Comparison of ENCODE assay signal across 1 cellular context in the genomic region with DNA sequence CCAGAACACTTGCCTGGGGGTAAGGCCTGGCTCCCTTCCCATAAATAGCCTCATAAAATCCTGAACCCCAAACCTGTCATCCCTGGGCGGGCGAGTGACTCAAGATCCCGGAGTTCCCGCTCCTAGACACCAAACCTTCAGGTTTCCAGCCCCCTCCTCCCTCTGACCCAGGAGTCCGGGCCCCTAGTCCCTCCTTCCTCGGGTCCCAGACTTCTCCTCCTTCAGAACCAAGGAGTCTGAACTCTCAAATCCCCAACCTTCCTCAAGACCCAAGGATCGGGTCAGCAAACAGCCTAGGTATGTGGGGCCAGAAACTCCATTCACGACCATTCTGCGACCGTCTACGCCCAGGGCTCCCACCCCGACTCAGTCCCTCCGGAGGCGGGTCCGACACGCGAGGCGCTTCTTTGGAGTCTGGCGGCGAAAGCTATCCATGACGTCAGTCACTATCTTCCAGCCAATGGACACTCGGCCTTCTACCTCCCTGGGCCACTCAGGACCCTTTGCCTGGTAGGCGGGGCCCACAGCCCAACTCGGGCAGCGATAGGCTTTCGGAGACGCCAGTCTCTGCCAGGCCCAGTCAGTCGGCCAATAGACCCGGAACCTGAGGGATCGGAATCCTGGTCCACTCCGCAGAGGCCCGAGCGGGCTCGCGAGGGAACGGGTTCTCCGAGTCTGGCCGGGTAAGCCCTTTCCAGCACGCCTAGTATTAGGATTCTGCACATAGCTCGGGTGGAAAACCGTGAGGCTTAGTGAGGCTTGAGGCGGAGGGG.
A peak's percentile ranks its signal among the peaks of the same experiment; 100 is the strongest.
TF ChIP-seq lines count a peak whose summit lies in the region.

No MANE protein-coding gene starts in this region.

TF ChIP-seq in A549, 52 proteins besides CTCF, POLR2A, EP300 and RAD21 (continued from another document):
- TF ChIP-seq, protein P1, sequence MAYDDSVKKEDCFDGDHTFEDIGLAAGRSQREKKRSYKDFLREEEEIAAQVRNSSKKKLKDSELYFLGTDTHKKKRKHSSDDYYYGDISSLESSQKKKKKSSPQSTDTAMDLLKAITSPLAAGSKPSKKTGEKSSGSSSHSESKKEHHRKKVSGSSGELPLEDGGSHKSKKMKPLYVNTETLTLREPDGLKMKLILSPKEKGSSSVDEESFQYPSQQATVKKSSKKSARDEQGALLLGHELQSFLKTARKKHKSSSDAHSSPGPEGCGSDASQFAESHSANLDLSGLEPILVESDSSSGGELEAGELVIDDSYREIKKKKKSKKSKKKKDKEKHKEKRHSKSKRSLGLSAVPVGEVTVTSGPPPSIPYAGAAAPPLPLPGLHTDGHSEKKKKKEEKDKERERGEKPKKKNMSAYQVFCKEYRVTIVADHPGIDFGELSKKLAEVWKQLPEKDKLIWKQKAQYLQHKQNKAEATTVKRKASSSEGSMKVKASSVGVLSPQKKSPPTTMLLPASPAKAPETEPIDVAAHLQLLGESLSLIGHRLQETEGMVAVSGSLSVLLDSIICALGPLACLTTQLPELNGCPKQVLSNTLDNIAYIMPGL (CRISPR knock-in tag; IDR thresholded peaks at IDR 0.05; ENCODE audit: borderline replicate concordance), result peak; percentile 22; the same call in 1 of the 2 replicates
- TF ChIP-seq, protein P2, sequence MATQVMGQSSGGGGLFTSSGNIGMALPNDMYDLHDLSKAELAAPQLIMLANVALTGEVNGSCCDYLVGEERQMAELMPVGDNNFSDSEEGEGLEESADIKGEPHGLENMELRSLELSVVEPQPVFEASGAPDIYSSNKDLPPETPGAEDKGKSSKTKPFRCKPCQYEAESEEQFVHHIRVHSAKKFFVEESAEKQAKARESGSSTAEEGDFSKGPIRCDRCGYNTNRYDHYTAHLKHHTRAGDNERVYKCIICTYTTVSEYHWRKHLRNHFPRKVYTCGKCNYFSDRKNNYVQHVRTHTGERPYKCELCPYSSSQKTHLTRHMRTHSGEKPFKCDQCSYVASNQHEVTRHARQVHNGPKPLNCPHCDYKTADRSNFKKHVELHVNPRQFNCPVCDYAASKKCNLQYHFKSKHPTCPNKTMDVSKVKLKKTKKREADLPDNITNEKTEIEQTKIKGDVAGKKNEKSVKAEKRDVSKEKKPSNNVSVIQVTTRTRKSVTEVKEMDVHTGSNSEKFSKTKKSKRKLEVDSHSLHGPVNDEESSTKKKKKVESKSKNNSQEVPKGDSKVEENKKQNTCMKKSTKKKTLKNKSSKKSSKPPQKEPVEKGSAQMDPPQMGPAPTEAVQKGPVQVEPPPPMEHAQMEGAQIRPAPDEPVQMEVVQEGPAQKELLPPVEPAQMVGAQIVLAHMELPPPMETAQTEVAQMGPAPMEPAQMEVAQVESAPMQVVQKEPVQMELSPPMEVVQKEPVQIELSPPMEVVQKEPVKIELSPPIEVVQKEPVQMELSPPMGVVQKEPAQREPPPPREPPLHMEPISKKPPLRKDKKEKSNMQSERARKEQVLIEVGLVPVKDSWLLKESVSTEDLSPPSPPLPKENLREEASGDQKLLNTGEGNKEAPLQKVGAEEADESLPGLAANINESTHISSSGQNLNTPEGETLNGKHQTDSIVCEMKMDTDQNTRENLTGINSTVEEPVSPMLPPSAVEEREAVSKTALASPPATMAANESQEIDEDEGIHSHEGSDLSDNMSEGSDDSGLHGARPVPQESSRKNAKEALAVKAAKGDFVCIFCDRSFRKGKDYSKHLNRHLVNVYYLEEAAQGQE (IDR thresholded peaks at IDR 0.05), result no peak; the same call in 1 of the 2 replicates
- TF ChIP-seq EHMT2 (IDR thresholded peaks at IDR 0.05; ENCODE audit: low read depth) (no peak), SREBF2 (IDR thresholded peaks at IDR 0.05) (no peak), FOSB (CRISPR knock-in tag; IDR thresholded peaks at IDR 0.05) (no peak), ZSCAN20 (CRISPR knock-in tag; IDR thresholded peaks at IDR 0.05) (no peak), ESRRA (IDR thresholded peaks at IDR 0.05; ENCODE audit: borderline replicate concordance, low read length) (no peak), EHF (CRISPR knock-in tag; IDR thresholded peaks at IDR 0.05) (no peak), POLR2AphosphoS2 (conservative IDR thresholded peaks at IDR 0.05; ENCODE audit: low read length) (no peak), HOXB13 (CRISPR knock-in tag; IDR thresholded peaks at IDR 0.05; ENCODE audit: low read depth) (peak; percentile 63; the same call in 1 of the 2 replicates), CHD4 (IDR thresholded peaks at IDR 0.05; ENCODE audit: borderline replicate concordance) (no peak), MYC (IDR thresholded peaks at IDR 0.05; ENCODE audit: borderline replicate concordance, low read length) (peak; percentile 62; the same call in 1 of the 2 replicates), HOXA7 (CRISPR knock-in tag; IDR thresholded peaks at IDR 0.05) (peak; percentile 39; the same call in 1 of the 2 replicates), RARB (CRISPR knock-in tag; IDR thresholded peaks at IDR 0.05) (no peak), BHLHE40 (IDR thresholded peaks at IDR 0.05; ENCODE audit: low read depth, low read length) (no peak), HDAC2 (IDR thresholded peaks at IDR 0.05) (no peak), CBX2 (IDR thresholded peaks at IDR 0.05; ENCODE audit: borderline replicate concordance, low read depth) (no peak), ZNF302 (CRISPR knock-in tag; IDR thresholded peaks at IDR 0.05) (no peak), MAZ (IDR thresholded peaks at IDR 0.05; ENCODE audit: borderline replicate concordance, low read depth, low read length) (no peak), TP53 (CRISPR knock-in tag; IDR thresholded peaks at IDR 0.05) (no peak; the same call in 1 of the 2 replicates), NPAS2 (CRISPR knock-in tag; IDR thresholded peaks at IDR 0.05; ENCODE audit: borderline replicate concordance) (no peak), PHF8 (IDR thresholded peaks at IDR 0.05; ENCODE audit: borderline replicate concordance, low read depth) (peak; percentile 80), JUN (IDR thresholded peaks at IDR 0.05) (peak; percentile 80 to 88), NR3C1 (IDR thresholded peaks at IDR 0.05) (no peak), CBX8 (IDR thresholded peaks at IDR 0.05) (no peak), CEBPB (IDR thresholded peaks at IDR 0.05) (no peak), KDM5A (IDR thresholded peaks at IDR 0.05) (no peak), KDM1A (IDR thresholded peaks at IDR 0.05; ENCODE audit: low read depth) (no peak), ZFP36 (IDR thresholded peaks at IDR 0.05; ENCODE audit: borderline replicate concordance, partially characterized antibody) (no peak), SMC3 (IDR thresholded peaks at IDR 0.05) (no peak), FOXS1 (CRISPR knock-in tag; IDR thresholded peaks at IDR 0.05) (no peak), ZC3H11A (IDR thresholded peaks at IDR 0.05) (no peak), HOXB5 (CRISPR knock-in tag; IDR thresholded peaks at IDR 0.05) (no peak), JUNB (IDR thresholded peaks at IDR 0.05) (no peak), HEYL (CRISPR knock-in tag; IDR thresholded peaks at IDR 0.05) (no peak)
- TF ChIP-seq, protein P3, sequence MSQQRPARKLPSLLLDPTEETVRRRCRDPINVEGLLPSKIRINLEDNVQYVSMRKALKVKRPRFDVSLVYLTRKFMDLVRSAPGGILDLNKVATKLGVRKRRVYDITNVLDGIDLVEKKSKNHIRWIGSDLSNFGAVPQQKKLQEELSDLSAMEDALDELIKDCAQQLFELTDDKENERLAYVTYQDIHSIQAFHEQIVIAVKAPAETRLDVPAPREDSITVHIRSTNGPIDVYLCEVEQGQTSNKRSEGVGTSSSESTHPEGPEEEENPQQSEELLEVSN (IDR thresholded peaks at IDR 0.05; ENCODE audit: borderline replicate concordance, low read depth), result peak; percentile 59
- TF ChIP-seq, protein P4, sequence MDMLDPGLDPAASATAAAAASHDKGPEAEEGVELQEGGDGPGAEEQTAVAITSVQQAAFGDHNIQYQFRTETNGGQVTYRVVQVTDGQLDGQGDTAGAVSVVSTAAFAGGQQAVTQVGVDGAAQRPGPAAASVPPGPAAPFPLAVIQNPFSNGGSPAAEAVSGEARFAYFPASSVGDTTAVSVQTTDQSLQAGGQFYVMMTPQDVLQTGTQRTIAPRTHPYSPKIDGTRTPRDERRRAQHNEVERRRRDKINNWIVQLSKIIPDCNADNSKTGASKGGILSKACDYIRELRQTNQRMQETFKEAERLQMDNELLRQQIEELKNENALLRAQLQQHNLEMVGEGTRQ (IDR thresholded peaks at IDR 0.05), result no peak
- TF ChIP-seq, protein P5, sequence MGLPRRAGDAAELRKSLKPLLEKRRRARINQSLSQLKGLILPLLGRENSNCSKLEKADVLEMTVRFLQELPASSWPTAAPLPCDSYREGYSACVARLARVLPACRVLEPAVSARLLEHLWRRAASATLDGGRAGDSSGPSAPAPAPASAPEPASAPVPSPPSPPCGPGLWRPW (IDR thresholded peaks at IDR 0.05), result no peak
- TF ChIP-seq, protein P6, sequence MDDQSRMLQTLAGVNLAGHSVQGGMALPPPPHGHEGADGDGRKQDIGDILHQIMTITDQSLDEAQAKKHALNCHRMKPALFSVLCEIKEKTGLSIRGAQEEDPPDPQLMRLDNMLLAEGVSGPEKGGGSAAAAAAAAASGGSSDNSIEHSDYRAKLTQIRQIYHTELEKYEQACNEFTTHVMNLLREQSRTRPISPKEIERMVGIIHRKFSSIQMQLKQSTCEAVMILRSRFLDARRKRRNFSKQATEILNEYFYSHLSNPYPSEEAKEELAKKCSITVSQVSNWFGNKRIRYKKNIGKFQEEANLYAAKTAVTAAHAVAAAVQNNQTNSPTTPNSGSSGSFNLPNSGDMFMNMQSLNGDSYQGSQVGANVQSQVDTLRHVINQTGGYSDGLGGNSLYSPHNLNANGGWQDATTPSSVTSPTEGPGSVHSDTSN (IDR thresholded peaks at IDR 0.05), result peak; percentile 99
- TF ChIP-seq, protein P7, sequence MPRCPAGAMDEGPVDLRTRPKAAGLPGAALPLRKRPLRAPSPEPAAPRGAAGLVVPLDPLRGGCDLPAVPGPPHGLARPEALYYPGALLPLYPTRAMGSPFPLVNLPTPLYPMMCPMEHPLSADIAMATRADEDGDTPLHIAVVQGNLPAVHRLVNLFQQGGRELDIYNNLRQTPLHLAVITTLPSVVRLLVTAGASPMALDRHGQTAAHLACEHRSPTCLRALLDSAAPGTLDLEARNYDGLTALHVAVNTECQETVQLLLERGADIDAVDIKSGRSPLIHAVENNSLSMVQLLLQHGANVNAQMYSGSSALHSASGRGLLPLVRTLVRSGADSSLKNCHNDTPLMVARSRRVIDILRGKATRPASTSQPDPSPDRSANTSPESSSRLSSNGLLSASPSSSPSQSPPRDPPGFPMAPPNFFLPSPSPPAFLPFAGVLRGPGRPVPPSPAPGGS (IDR thresholded peaks at IDR 0.05), result peak; percentile 88
- TF ChIP-seq, protein P8, sequence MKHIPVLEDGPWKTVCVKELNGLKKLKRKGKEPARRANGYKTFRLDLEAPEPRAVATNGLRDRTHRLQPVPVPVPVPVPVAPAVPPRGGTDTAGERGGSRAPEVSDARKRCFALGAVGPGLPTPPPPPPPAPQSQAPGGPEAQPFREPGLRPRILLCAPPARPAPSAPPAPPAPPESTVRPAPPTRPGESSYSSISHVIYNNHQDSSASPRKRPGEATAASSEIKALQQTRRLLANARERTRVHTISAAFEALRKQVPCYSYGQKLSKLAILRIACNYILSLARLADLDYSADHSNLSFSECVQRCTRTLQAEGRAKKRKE (CRISPR knock-in tag; IDR thresholded peaks at IDR 0.05; ENCODE audit: low read depth), result no peak
- TF ChIP-seq, protein P9, sequence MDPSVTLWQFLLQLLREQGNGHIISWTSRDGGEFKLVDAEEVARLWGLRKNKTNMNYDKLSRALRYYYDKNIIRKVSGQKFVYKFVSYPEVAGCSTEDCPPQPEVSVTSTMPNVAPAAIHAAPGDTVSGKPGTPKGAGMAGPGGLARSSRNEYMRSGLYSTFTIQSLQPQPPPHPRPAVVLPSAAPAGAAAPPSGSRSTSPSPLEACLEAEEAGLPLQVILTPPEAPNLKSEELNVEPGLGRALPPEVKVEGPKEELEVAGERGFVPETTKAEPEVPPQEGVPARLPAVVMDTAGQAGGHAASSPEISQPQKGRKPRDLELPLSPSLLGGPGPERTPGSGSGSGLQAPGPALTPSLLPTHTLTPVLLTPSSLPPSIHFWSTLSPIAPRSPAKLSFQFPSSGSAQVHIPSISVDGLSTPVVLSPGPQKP (IDR thresholded peaks at IDR 0.05; ENCODE audit: low read depth, low read length), result no peak
